Comparison of ENCODE assay signal across 16 cellular contexts in the genomic region with DNA sequence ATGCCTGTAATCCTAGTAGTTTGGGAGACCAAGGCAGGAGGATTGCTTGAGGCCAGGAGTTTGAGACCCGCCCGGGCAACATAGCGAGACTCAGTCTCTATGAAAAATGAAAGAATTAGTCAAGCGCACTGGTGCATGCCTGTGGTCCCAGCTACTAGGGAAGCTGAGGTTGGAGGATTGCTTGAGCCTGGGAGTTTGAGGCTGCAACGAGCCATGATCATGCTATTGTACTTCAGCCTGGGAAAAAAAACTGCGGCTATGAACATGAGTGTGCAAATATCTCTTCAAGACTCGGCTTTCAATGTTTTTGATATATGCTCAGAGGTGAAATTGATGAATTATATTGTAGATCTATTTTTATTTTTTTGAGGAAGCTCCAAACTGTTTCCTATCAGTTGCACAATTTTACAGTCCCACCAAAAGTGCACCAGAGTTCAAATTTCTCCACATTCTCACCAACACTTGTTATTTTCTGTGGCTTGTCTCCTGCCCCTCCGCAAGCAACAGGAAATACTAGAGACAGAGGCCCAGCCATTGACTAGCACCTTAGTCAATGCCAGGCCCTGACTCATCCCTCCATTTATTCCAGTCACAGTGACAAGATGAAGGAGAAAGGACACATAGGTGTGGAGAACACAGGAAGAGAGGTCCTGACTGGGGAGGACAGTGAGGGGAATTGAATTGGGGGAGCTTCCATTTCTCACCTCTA. TPM values are rescaled to one million over a fixed set of nuclear protein-coding genes. Genes with fewer than 3 reads are reported as not detected.
DNase-seq lines count a peak whose midpoint lies in the region; ATAC-seq and TF ChIP-seq lines count a peak whose summit lies in the region.
"Had no signal": no experiment of that assay in that cellular context is flagged by ENCODE, and none has a peak within 500 bp of the region (broad histone marks: within the 10 kb centered on the region; RNA-seq: fewer than 3 reads in every experiment).

No MANE protein-coding gene starts in this region.

- H3K27ac ChIP-seq in mesodermal cell (ENCODE audit: low read depth, low read length, severe bottlenecking) (peak overlapping the region; percentile 5), right cardiac atrium (ENCODE audit: low read length) (no peak overlapping the region), right atrium auricular region (no peak overlapping the region)
- H3K27ac ChIP-seq: heart right ventricle, left ventricle myocardium inferior, skin epidermis had no signal

- no peaks in the 10 kb centered on the region for H3K36me3 ChIP-seq in mesodermal cell (ENCODE audit: control insufficient read depth, insufficient read depth, low read length)
- no peaks in the 10 kb centered on the region for H3K36me3 ChIP-seq in right atrium auricular region
- H3K36me3 ChIP-seq: heart right ventricle, left ventricle myocardium inferior had no signal

- 84 to 89% methylated on average over 5 to 6 of the region's 8 CpGs for WGBS in mesodermal cell (ENCODE audit: insufficient coverage in 2 of 2), 2 experiments
- WGBS in right cardiac atrium = 90% methylated on average over 8 of the region's 8 CpGs

- DNase-seq in Daoy (ENCODE audit: low read depth) (peak; percentile 65), LHCN-M2 (ENCODE audit: low read depth) (peak; percentile 56), astrocyte of the spinal cord (ENCODE audit: low read depth, low spot score) (peak; percentile 62), DMS114 treated with DMSO at 0.1 percent for 48 hours (lab: John Stamatoyannopoulos, UW; ENCODE audit: unreplicated experiment) (no peak), right cardiac atrium (no peak), right atrium auricular region (ENCODE audit: low spot score) (no peak), NCI-H748 treated with DMSO at 0.1 percent for 48 hours (lab: John Stamatoyannopoulos, UW) (no peak)
- DNase-seq: activated effector memory CD4-positive, alpha-beta T cell treated with anti-CD3 and anti-CD28 coated beads, Interleukin-2, amount 50 U/mL, for 16 hours; CD4-positive, alpha-beta T cell; heart right ventricle; left ventricle myocardium inferior; NCI-H345; T1000 had no signal

- H3K27me3 ChIP-seq in right cardiac atrium (ENCODE audit: control insufficient read depth, insufficient read depth) (no peaks in the 10 kb centered on the region), right atrium auricular region (no peaks in the 10 kb centered on the region)

- in situ Hi-C loops in astrocyte of the spinal cord (cut with HindIII; ENCODE audit: low sequenced_read_pairs) = no loop called here

- TF ChIP-seq CTCF in astrocyte of the spinal cord (IDR thresholded peaks at IDR 0.05; ENCODE audit: low read depth, low read length) (no peak), right atrium auricular region (IDR thresholded peaks at IDR 0.05) (no peak)

- no peak for ATAC-seq in right cardiac atrium
- ATAC-seq: heart right ventricle, Right ventricle myocardium inferior had no signal

- H3K4me3 ChIP-seq in astrocyte of the spinal cord (ENCODE audit: low read depth, low read length) = no peak overlapping the region
- no peak overlapping the region for H3K4me3 ChIP-seq in mesodermal cell (ENCODE audit: extremely low read depth, insufficient read depth, low read length, poor library complexity, severe bottlenecking)
- H3K4me3 ChIP-seq in right cardiac atrium (ENCODE audit: low read length) = no peak overlapping the region
- no peak overlapping the region for H3K4me3 ChIP-seq in right atrium auricular region
- H3K4me3 ChIP-seq: heart right ventricle, left ventricle myocardium inferior, skin epidermis had no signal

- H3K9me3 ChIP-seq in mesodermal cell (ENCODE audit: control insufficient read depth, low read length) = no peaks in the 10 kb centered on the region
- no peaks in the 10 kb centered on the region for H3K9me3 ChIP-seq in right cardiac atrium (ENCODE audit: control insufficient read depth, low read length)
- H3K9me3 ChIP-seq in right atrium auricular region = peaks cover 0 to 4% of the 10 kb centered on the region in 2 donors
- H3K9me3 ChIP-seq: left ventricle myocardium inferior had no signal

- H3K4me1 ChIP-seq in mesodermal cell (ENCODE audit: control insufficient read depth, insufficient read depth, low read length, poor library complexity, severe bottlenecking) = peaks cover 5% of the 10 kb centered on the region
- no peaks in the 10 kb centered on the region for H3K4me1 ChIP-seq in right cardiac atrium (ENCODE audit: control insufficient read depth, insufficient read depth, low read length)
- no peaks in the 10 kb centered on the region for H3K4me1 ChIP-seq in right atrium auricular region
- H3K4me1 ChIP-seq: heart right ventricle, left ventricle myocardium inferior had no signal

- intact Hi-C loops in right cardiac atrium (cut with DNase I) = no loop called here

RNA-seq across cellular contexts. Expression of gene ZNF41, which starts 33.1 kb away (rescaled TPM):
- total RNA-seq in Daoy (2014; rRNA removed; shearing (Covaris generic)) = 4.8 and 24.6 TPM in 2 replicates
- 9.1 and 9.4 TPM in 2 replicates for total RNA-seq in LHCN-M2 (2014; rRNA removed)
- 2.1 TPM for polyA plus RNA-seq in LHCN-M2 (2012)
- 4.8 TPM for polyA plus RNA-seq in mesodermal cell (2013, experiment 1 of 2)
- polyA plus RNA-seq in mesodermal cell (2013, experiment 2 of 2) = 4.9 TPM
- total RNA-seq in right cardiac atrium = 10 to 100 TPM; 13.6 to 15.0 (median 14.4) TPM
- 4.6 TPM for polyA plus RNA-seq in right cardiac atrium
- 10 to 100 TPM; 10.5 to 12.1 TPM for total RNA-seq in right atrium auricular region

RNA-seq across cellular contexts. Expression of gene ARAF, which starts 44.9 kb away (rescaled TPM):
- 18.4 and 20.3 TPM in 2 replicates for total RNA-seq in Daoy (2014; rRNA removed; shearing (Covaris generic))
- total RNA-seq in LHCN-M2 (2014; rRNA removed) = 28.0 and 34.0 TPM in 2 replicates
- 46.2 TPM for polyA plus RNA-seq in LHCN-M2 (2012)
- 34.7 TPM for polyA plus RNA-seq in mesodermal cell (2013, experiment 1 of 2)
- polyA plus RNA-seq in mesodermal cell (2013, experiment 2 of 2) = 34.6 TPM
- 10 to 100 TPM; 65.9 to 73.2 (median 69.2) TPM for total RNA-seq in right cardiac atrium
- 33.2 TPM for polyA plus RNA-seq in right cardiac atrium
- 10 to 100 TPM; 41.7 to 53.9 TPM for total RNA-seq in right atrium auricular region

Comparison
In these comparisons a context has a peak if more than half of its experiments do, and no peak if none do; other contexts are left out.
1. DNase-seq: peak in Daoy (single experiment), LHCN-M2 (single experiment) and astrocyte of the spinal cord (single experiment); none in DMS114 treated with DMSO at 0.1 percent for 48 hours (single experiment), right cardiac atrium (0 of 3), right atrium auricular region (single experiment) and NCI-H748 treated with DMSO at 0.1 percent for 48 hours (single experiment).